In the genomic region with DNA sequence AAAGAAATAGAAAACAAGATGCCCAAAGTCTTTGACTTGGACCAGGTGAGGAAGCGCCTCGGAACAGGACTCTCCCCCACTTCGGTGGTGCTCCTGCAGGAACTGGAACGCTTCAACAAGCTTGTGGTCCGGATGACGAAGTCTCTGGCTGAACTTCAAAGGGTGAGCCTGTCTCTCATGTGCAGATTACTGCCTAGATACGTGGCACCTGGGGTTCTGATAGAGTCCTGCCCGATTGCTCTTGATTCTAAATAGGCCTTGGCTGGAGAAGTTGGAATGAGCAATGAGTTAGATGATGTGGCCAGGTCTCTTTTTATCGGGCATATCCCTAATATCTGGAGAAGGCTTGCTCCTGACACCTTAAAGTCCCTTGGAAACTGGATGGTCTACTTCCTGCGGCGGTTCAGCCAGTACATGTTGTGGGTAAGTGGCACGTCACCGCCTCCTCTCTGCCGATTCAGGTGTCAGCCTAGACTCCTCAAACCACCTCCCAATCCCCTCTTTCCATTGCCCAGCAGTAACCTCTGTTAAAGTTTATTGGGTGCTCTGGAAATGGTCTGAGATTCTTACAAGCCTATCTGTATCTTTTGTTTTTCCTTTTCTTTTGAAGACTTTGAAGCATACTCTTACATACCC, we compare ENCODE assay signal across 13 cellular contexts. TPM values are rescaled to one million over a fixed set of nuclear protein-coding genes. Genes with fewer than 3 reads are reported as not detected.
DNase-seq lines count a peak whose midpoint lies in the region; ATAC-seq and TF ChIP-seq lines count a peak whose summit lies in the region.
"Had no signal": no experiment of that assay in that cellular context is flagged by ENCODE, and none has a peak within 500 bp of the region (broad histone marks: within the 10 kb centered on the region; RNA-seq: fewer than 3 reads in every experiment).

No MANE protein-coding gene starts in this region.

- H3K27ac ChIP-seq in lung (ENCODE audit: low read depth in 1 of 2, low read length in 1 of 2) = no peak overlapping the region
- H3K27ac ChIP-seq: ascending aorta, PC-9 had no signal

- no peak for TF ChIP-seq CTCF in lung (IDR thresholded peaks at IDR 0.05; ENCODE audit: control extremely low read depth, extremely low read depth)

- ATAC-seq in lung (ENCODE audit: insufficient read depth, low FRiP score) = no peak
- ATAC-seq in GM19397 (IDR thresholded peaks at IDR 0.05; ENCODE audit: unreplicated experiment) = no peak

- no peaks in the 10 kb centered on the region for H3K9me3 ChIP-seq in lung (ENCODE audit: control insufficient read depth in 2 of 2, insufficient read depth in 1 of 2, low read length in 1 of 2)
- H3K9me3 ChIP-seq: ascending aorta had no signal

- DNase-seq in DMS53 (lab: John Stamatoyannopoulos, UW) = peak; percentile 52
- DNase-seq in T-helper 2 cell = peak in 3 of 5 experiments; percentile 32 to 44 (median 41)
- DNase-seq in activated effector memory CD4-positive, alpha-beta T cell treated with Interleukin-2 at 50 U/mL for 16 hours = peak; percentile 21
- DNase-seq in lung (ENCODE audit: low spot score) = peak; percentile 44
- no peak for DNase-seq in amygdala (lab: John Stamatoyannopoulos, UW)
- no peak for DNase-seq in NCI-H187 treated with DMSO at 0.1 percent for 48 hours (lab: John Stamatoyannopoulos, UW)
- no peak for DNase-seq in cerebellar cortex (ENCODE audit: low spot score)
- DNase-seq: C1 segment of cervical spinal cord, NCI-H2227 treated with DMSO at 0.1 percent for 48 hours, nephron progenitor cell, PC-9 had no signal

- peaks cover 0 to 7% of the 10 kb centered on the region in 2 donors for H3K36me3 ChIP-seq in lung (ENCODE audit: control insufficient read depth in 2 of 2, insufficient read depth in 2 of 2, low read length in 2 of 2)

- no peaks in the 10 kb centered on the region for H3K27me3 ChIP-seq in lung (ENCODE audit: control insufficient read depth, insufficient read depth)
- H3K27me3 ChIP-seq: ascending aorta had no signal

- no peak overlapping the region for H3K4me3 ChIP-seq in lung
- H3K4me3 ChIP-seq: ascending aorta, PC-9 had no signal

- WGBS in lung, 2 donors = 70 to 87% methylated on average over 14 of the region's 14 CpGs

- no peaks in the 10 kb centered on the region for H3K4me1 ChIP-seq in lung (ENCODE audit: control insufficient read depth in 2 of 2, insufficient read depth in 2 of 2, low read length in 2 of 2)
- H3K4me1 ChIP-seq: ascending aorta had no signal

RNA-seq across cellular contexts. Expression of gene CCDC92, which starts 40.8 kb away (rescaled TPM):
- 10 to 100 TPM; 17.7 to 43.9 TPM for total RNA-seq in lung
- 10 to 100 TPM; 25.8 to 55.5 TPM for polyA plus RNA-seq in lung

RNA-seq across cellular contexts. Expression of gene ZNF664, which starts 41.2 kb away (rescaled TPM):
- total RNA-seq in lung = 100 to 1,000 TPM; 105 to 118 TPM
- 10 to 100 TPM; 31.7 to 34.3 TPM for polyA plus RNA-seq in lung

Comparison
In these comparisons a context has a peak if more than half of its experiments do, and no peak if none do; other contexts are left out.
1. DNase-seq: peak in DMS53 (single experiment), T-helper 2 cell (3 of 5), activated effector memory CD4-positive, alpha-beta T cell treated with Interleukin-2 at 50 U/mL for 16 hours (single experiment) and lung (single experiment); none in amygdala (0 of 56), NCI-H187 treated with DMSO at 0.1 percent for 48 hours (single experiment) and cerebellar cortex (single experiment).